Comparison of ENCODE assay signal across 26 cellular contexts in genomic region chr7:782718-783449, GRCh38.
"Had no signal": no experiment of that assay in that cellular context is flagged by ENCODE, and none has a peak within 500 bp of the region (broad histone marks: within the 10 kb centered on the region; RNA-seq: fewer than 3 reads in every experiment).

No MANE protein-coding gene starts in this region.

- ATAC-seq: activated naive CD4-positive, alpha-beta T cell treated with anti-CD3 and anti-CD28 coated beads, Interleukin-2, amount 50 U/mL, for 72 hours; activated naive CD8-positive, alpha-beta T cell treated with anti-CD3 and anti-CD28 coated beads, Interleukin-2, amount 50 U/mL, for 24 hours; activated T-cell treated with anti-CD3 and anti-CD28 coated beads, Interleukin-2, amount 50 U/mL, for 4 hours; body of pancreas had no signal

- DNase-seq: activated CD4-positive, alpha-beta memory T cell treated with anti-CD3 and anti-CD28 coated beads for 36 hours; activated CD4-positive, alpha-beta T cell treated with anti-CD3 and anti-CD28 coated beads, Interleukin-2, amount 10 ng/mL, durations not matched to agents 7 days and 5 days; activated CD4-positive, CD25-positive, alpha-beta regulatory T cell; activated CD8-positive, alpha-beta memory T cell treated with anti-CD3 and anti-CD28 coated beads for 24 hours; activated effector memory CD4-positive, alpha-beta T cell treated with anti-CD3 and anti-CD28 coated beads, Interleukin-2, amount 50 U/mL, for 16 hours; activated naive CD4-positive, alpha-beta T cell treated with Interleukin-2 at 50 U/mL for 16 hours; activated naive CD8-positive, alpha-beta T cell treated with anti-CD3 and anti-CD28 coated beads, Interleukin-2, amount 50 U/mL, for 24 hours; activated T-cell treated with anti-CD3 and anti-CD28 coated beads, Interleukin-2, amount 50 U/mL, for 4 hours; amniotic stem cell; body of pancreas; MG63; MV-4-11; NCI-H1105; NCI-H1436 treated with DMSO at 0.1 percent for 48 hours; NCI-H187; NCI-H2081; NCI-H510A treated with DMSO at 0.1 percent for 48 hours; NCI-H69; Peyer's patch; SIG-M5; T-helper 2 cell; T1000 had no signal

- H3K9me3 ChIP-seq: ascending aorta, body of pancreas, MG63, Peyer's patch had no signal

- H3K27ac ChIP-seq: ascending aorta, body of pancreas, VCaP had no signal

- H3K4me1 ChIP-seq: body of pancreas, Peyer's patch had no signal

- H3K9me3 Mint-ChIP-seq: activated CD4-positive, alpha-beta memory T cell treated with anti-CD3 and anti-CD28 coated beads for 36 hours; activated CD4-positive, alpha-beta T cell treated with anti-CD3 and anti-CD28 coated beads, Interleukin-2, amount 10 ng/mL, durations not matched to agents 7 days and 5 days; activated naive CD4-positive, alpha-beta T cell treated with anti-CD3 and anti-CD28 coated beads, Interleukin-2, amount 50 U/mL, for 72 hours; activated naive CD8-positive, alpha-beta T cell treated with anti-CD3 and anti-CD28 coated beads, Interleukin-2, amount 50 U/mL, for 24 hours; activated T-cell treated with anti-CD3 and anti-CD28 coated beads, Interleukin-2, amount 50 U/mL, for 4 hours; central memory CD8-positive, alpha-beta T cell had no signal

- H3K4me3 ChIP-seq: ascending aorta, body of pancreas, MG63, Peyer's patch had no signal

- H3K27me3 Mint-ChIP-seq: activated CD4-positive, alpha-beta memory T cell treated with anti-CD3 and anti-CD28 coated beads for 36 hours; activated CD4-positive, alpha-beta T cell treated with anti-CD3 and anti-CD28 coated beads, Interleukin-2, amount 10 ng/mL, durations not matched to agents 7 days and 5 days; activated naive CD8-positive, alpha-beta T cell treated with anti-CD3 and anti-CD28 coated beads, Interleukin-2, amount 50 U/mL, for 24 hours; central memory CD8-positive, alpha-beta T cell had no signal

- H3K4me1 Mint-ChIP-seq: activated naive CD8-positive, alpha-beta T cell treated with anti-CD3 and anti-CD28 coated beads, Interleukin-2, amount 50 U/mL, for 24 hours; central memory CD8-positive, alpha-beta T cell had no signal

- H3K27ac Mint-ChIP-seq: activated CD4-positive, alpha-beta memory T cell treated with anti-CD3 and anti-CD28 coated beads for 36 hours; activated CD4-positive, alpha-beta T cell treated with anti-CD3 and anti-CD28 coated beads, Interleukin-2, amount 10 ng/mL, durations not matched to agents 7 days and 5 days; activated naive CD8-positive, alpha-beta T cell treated with anti-CD3 and anti-CD28 coated beads, Interleukin-2, amount 50 U/mL, for 24 hours had no signal

- H3K4me3 Mint-ChIP-seq: activated CD4-positive, alpha-beta memory T cell treated with anti-CD3 and anti-CD28 coated beads for 36 hours; activated CD4-positive, alpha-beta T cell treated with anti-CD3 and anti-CD28 coated beads, Interleukin-2, amount 10 ng/mL, durations not matched to agents 7 days and 5 days; activated naive CD8-positive, alpha-beta T cell treated with anti-CD3 and anti-CD28 coated beads, Interleukin-2, amount 50 U/mL, for 24 hours; activated T-cell treated with anti-CD3 and anti-CD28 coated beads, Interleukin-2, amount 50 U/mL, for 4 hours; central memory CD8-positive, alpha-beta T cell had no signal

- H3K27me3 ChIP-seq: ascending aorta, body of pancreas, MG63, Peyer's patch had no signal
